Comparison of ENCODE assay signal across 8 cellular contexts in genomic region chr5:72234265-72234700, GRCh38.
DNase-seq lines count a peak whose midpoint lies in the region; ATAC-seq and TF ChIP-seq lines count a peak whose summit lies in the region.

No MANE protein-coding gene starts in this region.

- no peak overlapping the region for H3K4me3 Mint-ChIP-seq in Caco-2 (ENCODE audit: unreplicated experiment)

- no peak for TF ChIP-seq POLR2A in vagina (IDR thresholded peaks at IDR 0.05)

- H3K4me1 ChIP-seq in Caco-2 (no peaks in the 10 kb centered on the region; the same call in 1 of the 2 replicates), vagina (peaks cover 15% of the 10 kb centered on the region)

- H3K4me1 Mint-ChIP-seq in Caco-2 (ENCODE audit: low read depth, unreplicated experiment), result no peaks in the 10 kb centered on the region

- H3K27me3 ChIP-seq in Caco-2 (replicated peaks; ENCODE audit: control insufficient read depth, insufficient read depth, low read length) (no peaks in the 10 kb centered on the region), vagina (no peaks in the 10 kb centered on the region)

- intact Hi-C loops in Caco-2 (cut with micrococcal nuclease; ENCODE audit: unreplicated experiment), result no loop called here
- intact Hi-C loops in vagina (cut with DNase I), result no loop called here

- DNase-seq in AG10803 (ENCODE audit: low read depth) (peak; percentile 83), RKO (ENCODE audit: low spot score) (peak; percentile 77), fibroblast of peridontal ligament (ENCODE audit: extremely low read depth) (peak; percentile 80), Caco-2 (no peak), vagina (ENCODE audit: extremely low spot score in 2 of 2) (no peak), cortex of kidney (lab: John Stamatoyannopoulos, UW) (no peak)

- H3K36me3 Mint-ChIP-seq in Caco-2 (ENCODE audit: insufficient read depth, unreplicated experiment), result peaks cover 27% of the 10 kb centered on the region

- no peaks in the 10 kb centered on the region for H3K9me3 ChIP-seq in Caco-2
- H3K9me3 ChIP-seq in vagina, result no peaks in the 10 kb centered on the region

- H3K27me3 Mint-ChIP-seq in Caco-2 (ENCODE audit: insufficient read depth, unreplicated experiment), result no peaks in the 10 kb centered on the region

- H3K4me3 ChIP-seq in AG10803 (ENCODE audit: low read length) (no peak overlapping the region), Caco-2 (ENCODE audit: low read depth, low read length) (no peak overlapping the region), vagina (no peak overlapping the region)

- no peak overlapping the region for H3K27ac Mint-ChIP-seq in Caco-2 (ENCODE audit: unreplicated experiment)

- H3K27ac ChIP-seq in vagina, result no peak overlapping the region

- TF ChIP-seq CTCF in AG10803 (conservative IDR thresholded peaks at IDR 0.05; ENCODE audit: low read length) (no peak), Caco-2 (IDR thresholded peaks at IDR 0.05; ENCODE audit: insufficient read depth in 1 of 2, low read depth in 1 of 2, low read length in 1 of 2, severe bottlenecking in 1 of 2, unreplicated experiment in 1 of 2) (no peak), vagina (IDR thresholded peaks at IDR 0.05) (no peak)

- BruUV-seq in Caco-2 (replicated peaks; lab: Mats Ljungman, UMichigan), result no TSS peak

- H3K36me3 ChIP-seq in Caco-2 (ENCODE audit: control insufficient read depth, insufficient read depth, low read length) (no peaks in the 10 kb centered on the region; the same call in none of the 2 replicates), vagina (peaks cover 0 to 7% of the 10 kb centered on the region in 2 donors)

- CTCF ChIA-PET in Caco-2 (lab: Charles Lee), result no interaction called here

- H3K9me3 Mint-ChIP-seq in Caco-2 (ENCODE audit: unreplicated experiment), result no peaks in the 10 kb centered on the region

- POLR2A ChIA-PET in Caco-2 (lab: Charles Lee), result no interaction called here

- ATAC-seq in GM18858 (IDR thresholded peaks at IDR 0.05; ENCODE audit: unreplicated experiment) (peak; percentile 78), HG03039 (IDR thresholded peaks at IDR 0.05; ENCODE audit: unreplicated experiment) (peak; percentile 57)

Comparison
In these comparisons a context has a peak if more than half of its experiments do, and no peak if none do; other contexts are left out.
1. DNase-seq: peak in AG10803 (single experiment), RKO (single experiment) and fibroblast of peridontal ligament (single experiment); none in Caco-2 (0 of 2), vagina (0 of 2) and cortex of kidney (single experiment).